ENCODE assay signal across 13 cellular contexts in the genomic region with DNA sequence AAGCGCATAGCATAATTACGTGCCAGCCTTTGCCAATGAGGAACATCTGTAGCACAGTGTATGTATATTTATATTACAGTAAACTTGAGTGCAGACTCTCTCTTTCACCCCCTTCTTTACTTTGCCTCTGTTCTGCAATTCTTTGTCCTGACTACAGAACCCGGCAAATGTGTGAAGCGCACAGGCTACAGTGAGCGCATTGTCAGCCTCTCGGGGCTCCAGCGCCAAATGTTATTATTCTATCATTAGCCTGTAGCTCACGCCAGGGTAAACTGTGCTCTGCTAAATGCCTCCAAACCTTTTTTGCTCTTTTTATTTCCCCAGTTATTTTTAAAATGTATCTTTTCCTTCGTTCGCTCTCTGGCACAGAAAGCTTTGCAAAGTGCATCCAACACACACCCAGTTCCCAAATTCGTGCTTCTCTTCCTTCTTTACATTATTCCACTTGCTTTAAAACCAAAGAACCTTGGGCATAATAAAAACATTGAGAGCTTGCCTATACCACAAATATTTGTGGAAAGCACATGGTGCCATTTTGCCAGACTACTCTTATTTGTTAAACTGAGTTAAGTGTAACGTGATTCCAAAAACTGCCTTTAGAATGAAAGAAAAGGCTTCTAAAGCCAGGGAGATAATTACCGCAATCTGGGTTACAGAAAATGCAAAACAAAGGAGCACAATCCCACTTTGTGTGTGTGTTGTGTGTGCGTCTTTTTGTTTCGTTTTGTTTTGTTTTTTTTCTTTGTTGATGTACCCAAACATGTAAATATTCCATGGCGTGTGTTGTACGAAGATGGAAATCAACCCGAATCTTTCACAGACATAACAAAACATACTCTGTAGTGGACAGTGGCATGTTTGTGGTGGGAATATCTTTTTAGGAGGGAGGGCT.
DNase-seq lines count a peak whose midpoint lies in the region; ATAC-seq and TF ChIP-seq lines count a peak whose summit lies in the region.
"Had no signal": no experiment of that assay in that cellular context is flagged by ENCODE, and none has a peak within 500 bp of the region (broad histone marks: within the 10 kb centered on the region; RNA-seq: fewer than 3 reads in every experiment).

No MANE protein-coding gene starts in this region.

- H3K9me3 Mint-ChIP-seq in activated naive CD8-positive, alpha-beta T cell treated with anti-CD3 and anti-CD28 coated beads, Interleukin-2, amount 50 U/mL, for 24 hours, result peaks cover under 1% of the 10 kb centered on the region
- H3K9me3 Mint-ChIP-seq: activated naive CD8-positive, alpha-beta T cell treated with anti-CD3 and anti-CD28 coated beads, Interleukin-2, amount 10 ng/mL, durations not matched to agents 7 days and 5 days had no signal

- no peaks in the 10 kb centered on the region for H3K36me3 Mint-ChIP-seq in activated naive CD8-positive, alpha-beta T cell treated with anti-CD3 and anti-CD28 coated beads, Interleukin-2, amount 50 U/mL, for 24 hours (ENCODE audit: low read depth)
- H3K36me3 Mint-ChIP-seq: activated naive CD8-positive, alpha-beta T cell treated with anti-CD3 and anti-CD28 coated beads, Interleukin-2, amount 10 ng/mL, durations not matched to agents 7 days and 5 days; CD4-positive, alpha-beta memory T cell; naive thymus-derived CD4-positive, alpha-beta T cell had no signal

- no peaks in the 10 kb centered on the region for H3K4me1 Mint-ChIP-seq in activated naive CD8-positive, alpha-beta T cell treated with anti-CD3 and anti-CD28 coated beads, Interleukin-2, amount 50 U/mL, for 24 hours
- H3K4me1 Mint-ChIP-seq: activated naive CD8-positive, alpha-beta T cell treated with anti-CD3 and anti-CD28 coated beads, Interleukin-2, amount 10 ng/mL, durations not matched to agents 7 days and 5 days; CD4-positive, alpha-beta memory T cell; naive thymus-derived CD4-positive, alpha-beta T cell had no signal

- H3K4me3 Mint-ChIP-seq in activated naive CD8-positive, alpha-beta T cell treated with anti-CD3 and anti-CD28 coated beads, Interleukin-2, amount 50 U/mL, for 24 hours, result no peak overlapping the region
- H3K4me3 Mint-ChIP-seq: activated naive CD8-positive, alpha-beta T cell treated with anti-CD3 and anti-CD28 coated beads, Interleukin-2, amount 10 ng/mL, durations not matched to agents 7 days and 5 days; CD4-positive, alpha-beta memory T cell; naive thymus-derived CD4-positive, alpha-beta T cell had no signal

- H3K27ac ChIP-seq in substantia nigra (ENCODE audit: low read depth, low read length, poor library complexity, severe bottlenecking), result peak overlapping the region; percentile 44

- no peaks in the 10 kb centered on the region for H3K27me3 Mint-ChIP-seq in activated naive CD8-positive, alpha-beta T cell treated with anti-CD3 and anti-CD28 coated beads, Interleukin-2, amount 50 U/mL, for 24 hours
- H3K27me3 Mint-ChIP-seq: activated naive CD8-positive, alpha-beta T cell treated with anti-CD3 and anti-CD28 coated beads, Interleukin-2, amount 10 ng/mL, durations not matched to agents 7 days and 5 days; CD4-positive, alpha-beta memory T cell; naive thymus-derived CD4-positive, alpha-beta T cell had no signal

- H3K27ac Mint-ChIP-seq in activated naive CD8-positive, alpha-beta T cell treated with anti-CD3 and anti-CD28 coated beads, Interleukin-2, amount 50 U/mL, for 24 hours, result no peak overlapping the region
- H3K27ac Mint-ChIP-seq: activated naive CD8-positive, alpha-beta T cell treated with anti-CD3 and anti-CD28 coated beads, Interleukin-2, amount 10 ng/mL, durations not matched to agents 7 days and 5 days; CD4-positive, alpha-beta memory T cell; naive thymus-derived CD4-positive, alpha-beta T cell had no signal

- DNase-seq in NCI-H1105 treated with DMSO at 0.1 percent for 48 hours (lab: John Stamatoyannopoulos, UW) (peak; percentile 81), amygdala (lab: John Stamatoyannopoulos, UW) (peak in 35 of 56 donors; percentile 2 to 73 (median 28)), left ventricle myocardium superior (no peak), substantia nigra (lab: John Stamatoyannopoulos, UW) (peak in 35 of 49 donors; percentile 6 to 66 (median 32)), NCI-H82 treated with DMSO at 0.1 percent for 48 hours (lab: John Stamatoyannopoulos, UW; ENCODE audit: unreplicated experiment) (no peak), erythroblast (lab: John Stamatoyannopoulos, UW) (no peak)
- no peak for DNase-seq in activated naive CD8-positive, alpha-beta T cell treated with anti-CD3 and anti-CD28 coated beads, Interleukin-2, amount 50 U/mL, for 24 hours
- DNase-seq: activated CD4-positive, alpha-beta T cell treated with anti-CD3 and anti-CD28 coated beads, Interleukin-2, amount 50 U/mL, for 48 hours; activated naive CD8-positive, alpha-beta T cell treated with anti-CD3 and anti-CD28 coated beads, Interleukin-2, amount 10 ng/mL, durations not matched to agents 7 days and 5 days; CD4-positive, alpha-beta memory T cell; naive thymus-derived CD4-positive, alpha-beta T cell; stimulated activated CD4-positive, alpha-beta T cell treated with anti-CD3 and anti-CD28 coated beads, Interleukin-2, amount 100 ng/mL, for 24 hours had no signal

- TF ChIP-seq POLR2A in erythroblast (IDR thresholded peaks at IDR 0.05; ENCODE audit: low read length), result no peak

- ATAC-seq in left ventricle myocardium superior, result peak; percentile 22
- no peak for ATAC-seq in activated naive CD8-positive, alpha-beta T cell treated with anti-CD3 and anti-CD28 coated beads, Interleukin-2, amount 50 U/mL, for 24 hours
- ATAC-seq in GM21447 (IDR thresholded peaks at IDR 0.05; ENCODE audit: unreplicated experiment), result no peak
- ATAC-seq: naive thymus-derived CD4-positive, alpha-beta T cell had no signal

- intact Hi-C loops in left ventricle myocardium superior (cut with micrococcal nuclease), result loop anchor here (10.0 kb wide), 1 partner anchor 241 kb away; no protein-coding TSS in a partner anchor

Comparison
In these comparisons a context has a peak if more than half of its experiments do, and no peak if none do; other contexts are left out.
1. DNase-seq: peak in NCI-H1105 treated with DMSO at 0.1 percent for 48 hours (single experiment), amygdala (35 of 56) and substantia nigra (35 of 49); none in left ventricle myocardium superior (single experiment), activated naive CD8-positive, alpha-beta T cell treated with anti-CD3 and anti-CD28 coated beads, Interleukin-2, amount 50 U/mL, for 24 hours (single experiment), NCI-H82 treated with DMSO at 0.1 percent for 48 hours (single experiment) and erythroblast (0 of 2).